In the genomic region with DNA sequence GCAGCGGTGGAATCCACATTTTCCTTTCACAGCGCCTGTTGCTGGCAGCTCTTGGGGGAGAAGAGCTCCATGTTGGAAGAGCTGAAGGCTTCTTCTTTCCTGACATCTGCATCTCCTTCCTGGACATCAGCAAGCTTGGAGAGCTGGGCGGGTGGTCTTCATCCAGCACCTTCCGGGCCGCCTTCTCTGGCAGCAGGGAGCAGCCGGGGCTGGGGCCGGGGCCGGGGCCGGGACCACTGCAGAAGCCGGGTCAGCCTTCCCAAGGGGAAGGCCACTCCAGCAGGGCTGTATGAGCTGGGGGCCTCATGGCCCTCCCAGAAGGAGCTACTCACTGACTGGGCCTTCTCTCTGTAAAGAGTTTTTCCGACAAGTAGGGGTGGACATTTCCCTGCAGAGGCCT, we compare ENCODE assay signal across 26 cellular contexts.
"Had no signal": no experiment of that assay in that cellular context is flagged by ENCODE, and none has a peak within 500 bp of the region (broad histone marks: within the 10 kb centered on the region; RNA-seq: fewer than 3 reads in every experiment).

No MANE protein-coding gene starts in this region.

- DNase-seq: stimulated activated CD4-positive, alpha-beta T cell treated with anti-CD3 and anti-CD28 coated beads, Interleukin-1b, Interleukin-23, amount 100 ng/mL, for 48 hours; stimulated activated CD4-positive, alpha-beta T cell treated with anti-CD3 and anti-CD28 coated beads, Interleukin-2, amount 100 ng/mL, for 24 hours; stimulated activated CD4-positive, alpha-beta T cell treated with anti-CD3 and anti-CD28 coated beads, Interleukin-2, amount 100 ng/mL, for 48 hours; stimulated activated CD4-positive, alpha-beta T cell treated with anti-CD3 and anti-CD28 coated beads, Interleukin-4, amount 100 ng/mL, for 1 hour; stimulated activated CD4-positive, alpha-beta T cell treated with anti-CD3 and anti-CD28 coated beads, Interleukin-4, amount 100 ng/mL, for 24 hours; stimulated activated CD4-positive, alpha-beta T cell treated with anti-CD3 and anti-CD28 coated beads, Interleukin-4, amount 100 ng/mL, for 4 hours; stimulated activated CD8-positive, alpha-beta memory T cell treated with anti-CD3 and anti-CD28 coated beads, Interleukin-4, amount 100 ng/mL, for 48 hours; stimulated activated naive B cell treated with anti-CD40 and anti-IgM and Interleukin-4, amounts not matched to agents 10 μg/mL and 1 μg/mL and 100 μg/mL, for 72 hours; stimulated activated naive CD4-positive, alpha-beta T cell; stimulated activated naive CD4-positive, alpha-beta T cell treated with Interleukin-2 at 50 U/mL for 16 hours; stomach; substantia nigra; testis; thyroid gland; tibial artery; transverse colon; trophoblast cell; uterus had no signal

- H3K4me1 ChIP-seq: stomach, suprapubic skin, testis, thyroid gland, tibial nerve, transverse colon, upper lobe of left lung, uterus, vagina had no signal

- H3K27me3 Mint-ChIP-seq: stimulated activated naive B cell treated with anti-CD40 and anti-IgM and Interleukin-4, amounts not matched to agents 10 μg/mL and 1 μg/mL and 100 μg/mL, for 72 hours; stimulated activated naive CD8-positive, alpha-beta T cell treated with anti-CD3 and anti-CD28 coated beads, Interleukin-15, Interleukin-2, amounts not matched to agents 100 ng/mL and 50 ng/mL, for 24 hours had no signal

- H3K27me3 ChIP-seq: stomach, suprapubic skin, testis, thyroid gland, tibial artery, tibial nerve, transverse colon, upper lobe of left lung, uterus, vagina had no signal

- H3K4me1 Mint-ChIP-seq: stimulated activated effector memory CD8-positive, alpha-beta T cell treated with anti-CD3 and anti-CD28 coated beads, Interleukin-12 subunit alpha, Interleukin-12 subunit beta, amount 100 ng/mL, for 72 hours; stimulated activated naive B cell treated with anti-CD40 and anti-IgM and Interleukin-4, amounts not matched to agents 10 μg/mL and 1 μg/mL and 100 μg/mL, for 72 hours had no signal

- H3K9me3 Mint-ChIP-seq: stimulated activated naive CD8-positive, alpha-beta T cell treated with anti-CD3 and anti-CD28 coated beads, Interleukin-15, Interleukin-2, amounts not matched to agents 100 ng/mL and 50 ng/mL, for 24 hours had no signal

- H3K27ac ChIP-seq: stomach, suprapubic skin, testis, thoracic aorta, thyroid gland, tibial artery, tibial nerve, transverse colon, upper lobe of left lung, uterus, vagina had no signal

- H3K4me3 Mint-ChIP-seq: stimulated activated effector memory CD8-positive, alpha-beta T cell treated with anti-CD3 and anti-CD28 coated beads, Interleukin-12 subunit alpha, Interleukin-12 subunit beta, amount 100 ng/mL, for 72 hours; stimulated activated naive B cell treated with anti-CD40 and anti-IgM and Interleukin-4, amounts not matched to agents 10 μg/mL and 1 μg/mL and 100 μg/mL, for 72 hours; stimulated activated naive CD8-positive, alpha-beta T cell treated with anti-CD3 and anti-CD28 coated beads, Interleukin-15, Interleukin-2, amounts not matched to agents 100 ng/mL and 50 ng/mL, for 24 hours; type B pancreatic cell had no signal

- H3K36me3 ChIP-seq: stomach, suprapubic skin, thoracic aorta, thyroid gland, tibial artery, tibial nerve, transverse colon, upper lobe of left lung, uterus, vagina had no signal

- H3K4me3 ChIP-seq: stomach, suprapubic skin, thoracic aorta, thyroid gland, tibial artery, tibial nerve, transverse colon, upper lobe of left lung, uterus, vagina had no signal

- H3K9me3 ChIP-seq: suprapubic skin, testis, thoracic aorta, thyroid gland, tibial artery, tibial nerve, upper lobe of left lung, uterus, vagina had no signal

- ATAC-seq: stimulated activated naive B cell treated with anti-CD40 and anti-IgM and Interleukin-4, amounts not matched to agents 10 μg/mL and 1 μg/mL and 100 μg/mL, for 72 hours had no signal

- H3K27ac Mint-ChIP-seq: stimulated activated effector memory CD8-positive, alpha-beta T cell treated with anti-CD3 and anti-CD28 coated beads, Interleukin-12 subunit alpha, Interleukin-12 subunit beta, amount 100 ng/mL, for 72 hours; stimulated activated naive B cell treated with anti-CD40 and anti-IgM and Interleukin-4, amounts not matched to agents 10 μg/mL and 1 μg/mL and 100 μg/mL, for 72 hours; stimulated activated naive CD8-positive, alpha-beta T cell treated with anti-CD3 and anti-CD28 coated beads, Interleukin-15, Interleukin-2, amounts not matched to agents 100 ng/mL and 50 ng/mL, for 24 hours; type B pancreatic cell had no signal

- H3K36me3 Mint-ChIP-seq: stimulated activated effector memory CD8-positive, alpha-beta T cell treated with anti-CD3 and anti-CD28 coated beads, Interleukin-12 subunit alpha, Interleukin-12 subunit beta, amount 100 ng/mL, for 72 hours; type B pancreatic cell had no signal
